18 cellular contexts compared by ENCODE assay signal in the genomic region with DNA sequence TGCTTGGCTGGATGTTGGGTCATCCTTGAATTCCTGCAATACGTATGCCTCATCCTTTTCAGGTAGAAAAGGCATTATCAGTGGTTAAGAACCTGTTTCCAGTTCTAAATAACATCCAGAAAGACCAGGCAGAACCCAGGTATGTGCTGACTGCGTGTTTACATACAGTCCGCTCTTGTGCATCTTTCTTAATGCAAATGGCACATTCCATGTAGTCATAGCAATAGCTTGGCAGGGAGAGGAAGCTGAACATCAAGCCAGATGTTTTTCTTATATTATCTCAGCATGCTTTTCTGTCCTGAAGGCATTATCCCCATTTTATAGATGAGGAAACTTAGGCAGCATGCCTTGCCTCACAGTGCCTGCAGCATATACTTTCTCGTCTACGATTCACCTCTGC. TPM values are rescaled to one million over a fixed set of nuclear protein-coding genes. Genes with fewer than 3 reads are reported as not detected.
DNase-seq lines count a peak whose midpoint lies in the region; ATAC-seq, FAIRE-seq and TF ChIP-seq lines count a peak whose summit lies in the region.
"Had no signal": no experiment of that assay in that cellular context is flagged by ENCODE, and none has a peak within 500 bp of the region (broad histone marks: within the 10 kb centered on the region; RNA-seq: fewer than 3 reads in every experiment).

No MANE protein-coding gene starts in this region.

- no peak for TF ChIP-seq POLR2A in H54 (IDR thresholded peaks at IDR 0.05; ENCODE audit: low read depth, low read length)

- H3K27ac ChIP-seq in ACC112 (ENCODE audit: low read depth, low read length) (no peak overlapping the region), brain microvascular endothelial cell (no peak overlapping the region), muscle layer of duodenum (ENCODE audit: low read length) (no peak overlapping the region)
- H3K27ac ChIP-seq: cardiac muscle cell, RWPE1 had no signal

- no peak for FAIRE-seq in H54 (lab: Jason Lieb, UNC)

- H3K36me3 ChIP-seq in ACC112 (ENCODE audit: insufficient read depth, low read length) (no peaks in the 10 kb centered on the region), brain microvascular endothelial cell (replicated peaks) (no peaks in the 10 kb centered on the region), muscle layer of duodenum (ENCODE audit: control insufficient read depth in 1 of 2, insufficient read depth in 2 of 2, low read length in 2 of 2) (no peaks in the 10 kb centered on the region)
- H3K36me3 ChIP-seq: cardiac muscle cell had no signal

- ATAC-seq in HG03432 (IDR thresholded peaks at IDR 0.05; ENCODE audit: unreplicated experiment) (no peak), omental fat pad (ENCODE audit: low FRiP score) (no peak), sciatic nerve (no peak)
- ATAC-seq: activated CD8-positive, alpha-beta T cell treated with anti-CD3 and anti-CD28 coated beads for 36 hours; HCT116 had no signal

- H2AFZ ChIP-seq in ACC112 (ENCODE audit: low read length, unreplicated experiment): no peak overlapping the region

- intact Hi-C loops in sciatic nerve (cut with DNase I): no loop called here

- H3K4me1 ChIP-seq in ACC112 (ENCODE audit: control insufficient read depth, insufficient read depth, low read length, unreplicated experiment) (peaks cover 12% of the 10 kb centered on the region), muscle layer of duodenum (ENCODE audit: control insufficient read depth in 1 of 2, insufficient read depth in 2 of 2, low read length in 2 of 2) (peaks cover 0 to 22% of the 10 kb centered on the region in 2 donors)

- DNase-seq in H54 (ENCODE audit: insufficient read length, low spot score): peak; percentile 31
- peak; percentile 4 for DNase-seq in brain microvascular endothelial cell
- no peak for DNase-seq in NCI-H2029 treated with DMSO at 0.1 percent for 48 hours (lab: John Stamatoyannopoulos, UW)
- no peak for DNase-seq in omental fat pad (ENCODE audit: low spot score)
- DNase-seq in sciatic nerve (ENCODE audit: low spot score): no peak
- DNase-seq: activated CD8-positive, alpha-beta T cell treated with anti-CD3 and anti-CD28 coated beads for 36 hours; CD4-positive, alpha-beta T cell; MV-4-11; NCI-H226; occipital lobe; T-helper 9 cell had no signal

- in situ Hi-C loops in brain microvascular endothelial cell (cut with HindIII; ENCODE audit: low pct_ligation_motif_present, low sequenced_read_pairs): no loop called here

- TF ChIP-seq CTCF in brain microvascular endothelial cell (IDR thresholded peaks at IDR 0.05; ENCODE audit: low read depth, low read length, missing control alignments): no peak
- no peak for TF ChIP-seq CTCF in omental fat pad (IDR thresholded peaks at IDR 0.05)

- H3K79me2 ChIP-seq in ACC112 (ENCODE audit: control insufficient read depth, insufficient read depth, low read length, unreplicated experiment): peaks cover 6% of the 10 kb centered on the region

- H3K27me3 ChIP-seq in ACC112 (ENCODE audit: insufficient read depth, low read length) (no peaks in the 10 kb centered on the region), brain microvascular endothelial cell (replicated peaks) (no peaks in the 10 kb centered on the region), muscle layer of duodenum (ENCODE audit: low read depth, low read length) (no peaks in the 10 kb centered on the region)

- H3K9me3 ChIP-seq in muscle layer of duodenum (ENCODE audit: control insufficient read depth in 1 of 2, low read length in 2 of 2): no peaks in the 10 kb centered on the region

- H3K4me3 ChIP-seq in ACC112 (ENCODE audit: low read depth, low read length): peak overlapping the region; percentile 92; the same call in 1 of the 2 replicates
- H3K4me3 ChIP-seq in brain microvascular endothelial cell (ENCODE audit: low read depth, low read length): peak overlapping the region; percentile 76
- peak overlapping the region; percentile 16 to 87 for H3K4me3 ChIP-seq in muscle layer of duodenum (ENCODE audit: low read depth in 1 of 2, low read length in 2 of 2)
- H3K4me3 ChIP-seq: cardiac muscle cell had no signal

RNA-seq across cellular contexts. Expression of a gene that starts 2.1 kb away (rescaled TPM):
- total RNA-seq in omental fat pad: 1 to 10 TPM; 4.9 to 8.8 (median 6.7) TPM
- total RNA-seq in sciatic nerve: 13.6 TPM
- total RNA-seq: activated CD8-positive, alpha-beta T cell treated with anti-CD3 and anti-CD28 coated beads for 36 hours; CD4-positive, alpha-beta T cell; HT-29 had no signal

Comparison
In these comparisons a context has a peak if more than half of its experiments do, and no peak if none do; other contexts are left out.
1. DNase-seq: peak in H54 (single experiment) and brain microvascular endothelial cell (single experiment); none in NCI-H2029 treated with DMSO at 0.1 percent for 48 hours (single experiment), omental fat pad (single experiment) and sciatic nerve (single experiment).
2. Peak in every context shown above with its lines, with median percentiles within 50 percentile points of each other: H3K4me3 ChIP-seq.